ENCODE assay signal across 33 cellular contexts in genomic region chr13:47862841-47863240, GRCh38.
DNase-seq lines count a peak whose midpoint lies in the region; ATAC-seq and TF ChIP-seq lines count a peak whose summit lies in the region.
"Had no signal": no experiment of that assay in that cellular context is flagged by ENCODE, and none has a peak within 500 bp of the region (broad histone marks: within the 10 kb centered on the region; RNA-seq: fewer than 3 reads in every experiment).

No MANE protein-coding gene starts in this region.

- no peaks in the 10 kb centered on the region for H3K9me3 ChIP-seq in HAP-1
- no peaks in the 10 kb centered on the region for H3K9me3 ChIP-seq in HCT116 (ENCODE audit: control insufficient read depth in 1 of 2, insufficient read depth in 1 of 2, low read depth in 1 of 2, low read length in 2 of 2)
- H3K9me3 ChIP-seq: A549; BE2C; BLaER1; BLaER1 treated with 17β-estradiol and CSF1 and Interleukin-3, amounts not matched to agents 10 nM and 100 nM; Caco-2 had no signal

- in situ Hi-C loops in HAP-1 (cut with MboI; ENCODE audit: low sequenced_read_pairs) = no loop called here

- no peak overlapping the region for H3K9ac ChIP-seq in HCT116 (ENCODE audit: low read length)
- H3K9ac ChIP-seq: BLaER1; BLaER1 treated with 17β-estradiol and CSF1 and Interleukin-3, amounts not matched to agents 10 nM and 100 nM had no signal

- H3K27ac Mint-ChIP-seq in GM23338 = peak overlapping the region; percentile 53; the same call in 1 of the 2 replicates
- H3K27ac Mint-ChIP-seq: B cell; CD14-positive monocyte; CD4-positive, alpha-beta memory T cell; CD4-positive, alpha-beta T cell; CD4-positive, CD25-positive, alpha-beta regulatory T cell; CD8-positive, alpha-beta T cell had no signal

- H3K4me2 ChIP-seq in GM23338 = no peak overlapping the region
- peak overlapping the region; percentile 60 for H3K4me2 ChIP-seq in HCT116 (ENCODE audit: low read length)
- H3K4me2 ChIP-seq: A549; BLaER1; BLaER1 treated with 17β-estradiol and CSF1 and Interleukin-3, amounts not matched to agents 10 nM and 100 nM had no signal

- H3F3A ChIP-seq in GM23338 (replicated peaks; ENCODE audit: low read depth) = no peaks in the 10 kb centered on the region

- peaks cover 8% of the 10 kb centered on the region for H3K4me1 Mint-ChIP-seq in GM23338
- H3K4me1 Mint-ChIP-seq: CD4-positive, CD25-positive, alpha-beta regulatory T cell had no signal

- H3K27me3 ChIP-seq in GM23338 (ENCODE audit: insufficient read depth) (no peaks in the 10 kb centered on the region), HAP-1 (ENCODE audit: low read depth) (no peaks in the 10 kb centered on the region), HCT116 (ENCODE audit: insufficient read depth, low read length) (no peaks in the 10 kb centered on the region)
- H3K27me3 ChIP-seq: BLaER1; BLaER1 treated with 17β-estradiol and CSF1 and Interleukin-3, amounts not matched to agents 10 nM and 100 nM had no signal

- ATAC-seq in GM23338 (no peak), HCT116 (no peak), HG02642 (IDR thresholded peaks at IDR 0.05; ENCODE audit: poor library complexity, unreplicated experiment) (no peak)
- ATAC-seq: A549; CD8-positive, alpha-beta T cell had no signal

- POLR2A ChIA-PET in HCT116 (lab: Charles Lee) = no interaction called here

- no peaks in the 10 kb centered on the region for H3K9me2 ChIP-seq in GM23338 (ENCODE audit: insufficient read depth)
- no peaks in the 10 kb centered on the region for H3K9me2 ChIP-seq in HCT116 (ENCODE audit: insufficient read depth)

- no peaks in the 10 kb centered on the region for H4K20me1 ChIP-seq in GM23338 (replicated peaks; ENCODE audit: insufficient read depth)
- no peaks in the 10 kb centered on the region for H4K20me1 ChIP-seq in HCT116 (ENCODE audit: insufficient read depth)
- H4K20me1 ChIP-seq: BLaER1; BLaER1 treated with 17β-estradiol and CSF1 and Interleukin-3, amounts not matched to agents 10 nM and 100 nM had no signal

- CTCF ChIA-PET in HCT116 (lab: Charles Lee) = no interaction called here

- TF ChIP-seq CTCF in GM23338 (conservative IDR thresholded peaks at IDR 0.05; ENCODE audit: low read depth in 2 of 2) (no peak), HCT116 (IDR thresholded peaks at IDR 0.05 in 2 of 3, conservative IDR thresholded peaks at IDR 0.05 in 1 of 3; ENCODE audit: borderline replicate concordance in 1 of 3, insufficient read depth in 1 of 3, low read depth in 2 of 3, low read length in 2 of 3) (no peak)

- H3K27ac ChIP-seq in GM23338 (ENCODE audit: low read depth) = no peak overlapping the region
- no peak overlapping the region for H3K27ac ChIP-seq in HCT116 (ENCODE audit: low read depth, low read length)
- H3K27ac ChIP-seq: 22Rv1; A549; BLaER1; BLaER1 treated with 17β-estradiol and CSF1 and Interleukin-3, amounts not matched to agents 10 nM and 100 nM; C4-2B had no signal

- H3K79me2 ChIP-seq in GM23338 (replicated peaks; ENCODE audit: insufficient read depth) = no peaks in the 10 kb centered on the region
- H3K79me2 ChIP-seq in HCT116 (ENCODE audit: insufficient read depth, low read length) = no peaks in the 10 kb centered on the region

- no peaks in the 10 kb centered on the region for H3K36me3 ChIP-seq in GM23338 (ENCODE audit: insufficient read depth)
- no peaks in the 10 kb centered on the region for H3K36me3 ChIP-seq in HAP-1 (replicated peaks)
- no peaks in the 10 kb centered on the region for H3K36me3 ChIP-seq in HCT116 (ENCODE audit: control insufficient read depth in 1 of 2, insufficient read depth in 2 of 2, low read length in 2 of 2)
- H3K36me3 ChIP-seq: BE2C; BLaER1; BLaER1 treated with 17β-estradiol and CSF1 and Interleukin-3, amounts not matched to agents 10 nM and 100 nM had no signal

- DNase-seq in GM23338 (ENCODE audit: low spot score) (no peak), HAP-1 (ENCODE audit: low spot score in 2 of 2) (peak; percentile 72 to 91), HCT116 (ENCODE audit: low read depth, low spot score) (no peak), NCI-H510A (lab: John Stamatoyannopoulos, UW) (no peak)
- DNase-seq in activated T-cell treated with anti-CD3 and anti-CD28 coated beads, Interleukin-2, amount 50 U/mL, for 48 hours = no peak
- DNase-seq: 8988T; ACHN; AML-193; BE2C; C1 segment of cervical spinal cord; Caco-2; Calu3; CD4-positive, alpha-beta memory T cell; CD4-positive, alpha-beta T cell; CD4-positive, CD25-positive, alpha-beta regulatory T cell; CD8-positive, alpha-beta memory T cell; CD8-positive, alpha-beta T cell; COR-L47; DMS 273 treated with DMSO at 0.1 percent for 48 hours; DMS153; DMS53; DMS79; DMS79 treated with DMSO at 0.1 percent for 48 hours; DND-41; EL had no signal

- TF ChIP-seq POLR2A in HCT116 (IDR thresholded peaks at IDR 0.05; ENCODE audit: borderline replicate concordance, extremely low read depth, insufficient read depth, insufficient read length) = no peak

- no peak overlapping the region for H3K4me3 Mint-ChIP-seq in GM23338
- H3K4me3 Mint-ChIP-seq: B cell; CD14-positive monocyte; CD4-positive, alpha-beta T cell; CD4-positive, CD25-positive, alpha-beta regulatory T cell; CD8-positive, alpha-beta memory T cell; CD8-positive, alpha-beta T cell had no signal

- no peak for TF ChIP-seq RAD21 in HCT116 (IDR thresholded peaks at IDR 0.05; ENCODE audit: low read depth)

- intact Hi-C loops in HCT116 (cut with micrococcal nuclease) = no loop called here

- no peaks in the 10 kb centered on the region for H3K27me3 Mint-ChIP-seq in GM23338 (ENCODE audit: insufficient read depth, low read depth, poor library complexity)
- H3K27me3 Mint-ChIP-seq: CD4-positive, CD25-positive, alpha-beta regulatory T cell had no signal

- H3K4me1 ChIP-seq in GM23338 (ENCODE audit: insufficient read depth) = 0 out of 2 replicates have a peak, but pooled peaks cover 5% of the 10 kb centered on the region
- H3K4me1 ChIP-seq in HAP-1 = peaks cover 6% of the 10 kb centered on the region
- peaks cover 0 to 10% of the 10 kb centered on the region in 2 experiments; a peak in 2 of 4 replicates for H3K4me1 ChIP-seq in HCT116 (ENCODE audit: control insufficient read depth in 1 of 2, insufficient read depth in 2 of 2, low read length in 2 of 2)
- H3K4me1 ChIP-seq: A549, BE2C, BLaER1, Caco-2 had no signal

- H3K4me3 ChIP-seq in GM23338 (no peak overlapping the region), HAP-1 (peak overlapping the region; percentile 5), HCT116 (replicated peaks in 1 of 2; ENCODE audit: low read depth in 1 of 2, low read length in 2 of 2) (no peak overlapping the region)
- H3K4me3 ChIP-seq: A549; BLaER1; BLaER1 treated with 17β-estradiol and CSF1 and Interleukin-3, amounts not matched to agents 10 nM and 100 nM had no signal

- H3K36me3 Mint-ChIP-seq in GM23338 (ENCODE audit: low read depth) = no peaks in the 10 kb centered on the region
- H3K36me3 Mint-ChIP-seq: CD14-positive monocyte; CD8-positive, alpha-beta T cell had no signal

- no TSS peak for BruUV-seq in HCT116 (replicated peaks; lab: Mats Ljungman, UMichigan)

- RAD21 ChIA-PET in HCT116 (lab: Charles Lee; ENCODE audit: low non-redundant PET in 1 of 2, low total read pairs in 2 of 2, uncharacterized antibody in 2 of 2, unreplicated experiment in 2 of 2) = no interaction called here

- H2AFZ ChIP-seq in GM23338 (no peak overlapping the region), HCT116 (ENCODE audit: low read depth, low read length, poor library complexity, severe bottlenecking) (peak overlapping the region; percentile 3)

- H3K9me3 Mint-ChIP-seq in GM23338 = no peaks in the 10 kb centered on the region
- H3K9me3 Mint-ChIP-seq: CD4-positive, alpha-beta T cell had no signal

TF ChIP-seq in GM23338, 12 proteins besides CTCF, POLR2A, EP300 and RAD21 (continues in another document):
- TF ChIP-seq NANOG (IDR thresholded peaks at IDR 0.05; ENCODE audit: borderline replicate concordance) = no peak
- no peak for TF ChIP-seq JUNB (IDR thresholded peaks at IDR 0.05; ENCODE audit: unreplicated experiment)
- TF ChIP-seq EZH2phosphoT487 (IDR thresholded peaks at IDR 0.05; ENCODE audit: unreplicated experiment) = no peak
- no peak for TF ChIP-seq ETS1 (IDR thresholded peaks at IDR 0.05)

TF ChIP-seq in HCT116, 20 proteins besides CTCF, POLR2A, EP300 and RAD21 (continues in another document):
- TF ChIP-seq REST (IDR thresholded peaks at IDR 0.05; ENCODE audit: low read depth) = no peak
- TF ChIP-seq EZH2 (IDR thresholded peaks at IDR 0.05) = no peak
- no peak for TF ChIP-seq EZH2phosphoT487 (IDR thresholded peaks at IDR 0.05; ENCODE audit: borderline replicate concordance)
- TF ChIP-seq ZNF274 (IDR thresholded peaks at IDR 0.05; ENCODE audit: low read depth, low read length) = no peak
- no peak for TF ChIP-seq JUND (IDR thresholded peaks at IDR 0.05)
- TF ChIP-seq MAX (IDR thresholded peaks at IDR 0.05) = no peak
- no peak for TF ChIP-seq CEBPB (IDR thresholded peaks at IDR 0.05; ENCODE audit: low read depth)
- no peak for TF ChIP-seq SIN3A (IDR thresholded peaks at IDR 0.05; ENCODE audit: low read depth)
- no peak for TF ChIP-seq ZFX (IDR thresholded peaks at IDR 0.05)
- no peak for TF ChIP-seq POLR2AphosphoS5 (IDR thresholded peaks at IDR 0.05; ENCODE audit: low read depth, low read length)

Comparison
In these comparisons a context has a peak if more than half of its experiments do, and no peak if none do; other contexts are left out.
1. DNase-seq: peak in HAP-1 (2 of 2); none in GM23338 (single experiment), HCT116 (single experiment), activated T-cell treated with anti-CD3 and anti-CD28 coated beads, Interleukin-2, amount 50 U/mL, for 48 hours (0 of 2) and NCI-H510A (single experiment).